In the genomic region with DNA sequence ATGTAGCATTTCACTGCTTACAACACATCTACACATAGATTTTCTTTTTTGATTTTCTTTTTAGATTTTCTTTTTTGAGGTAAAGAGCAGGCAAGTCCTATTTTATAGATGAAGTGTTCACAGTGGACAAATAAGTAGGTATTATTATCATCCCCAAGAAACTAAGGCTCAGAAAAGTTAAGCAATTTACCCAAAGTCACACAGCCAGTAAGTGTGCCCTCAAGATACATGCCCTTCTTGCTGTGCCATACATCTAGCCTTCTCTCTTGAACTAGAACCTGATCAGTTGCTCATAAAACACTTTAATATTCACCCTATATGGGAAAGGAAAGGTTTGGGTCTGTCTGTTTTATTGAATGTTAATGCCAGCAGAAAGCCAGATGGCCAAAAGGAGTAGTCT, we compare ENCODE assay signal across 19 cellular contexts. TPM values are rescaled to one million over a fixed set of nuclear protein-coding genes. Genes with fewer than 3 reads are reported as not detected.
DNase-seq lines count a peak whose midpoint lies in the region; TF ChIP-seq lines count a peak whose summit lies in the region.
"Had no signal": no experiment of that assay in that cellular context is flagged by ENCODE, and none has a peak within 500 bp of the region (broad histone marks: within the 10 kb centered on the region; RNA-seq: fewer than 3 reads in every experiment).

No MANE protein-coding gene starts in this region.

- TF ChIP-seq CTCF in HEK293 (tag by site-specific recombination; IDR thresholded peaks at IDR 0.05), result no peak
- TF ChIP-seq CTCF in chondrocyte (IDR thresholded peaks at IDR 0.05), result no peak
- TF ChIP-seq CTCF in nephron progenitor cell (IDR thresholded peaks at IDR 0.05), result no peak
- TF ChIP-seq CTCF in parathyroid adenoma (IDR thresholded peaks at IDR 0.05), result no peak
- TF ChIP-seq CTCF in OCI-LY7 (conservative IDR thresholded peaks at IDR 0.05; ENCODE audit: low read length), result no peak

- H3K9me3 Mint-ChIP-seq in chondrocyte (ENCODE audit: low read depth) (peaks cover 3% of the 10 kb centered on the region), nephron progenitor cell (peaks cover 4% of the 10 kb centered on the region)
- H3K9me3 Mint-ChIP-seq: CD8-positive, alpha-beta T cell had no signal

- H3K4me1 ChIP-seq in HEK293 (ENCODE audit: control insufficient read depth, insufficient read depth, low read length) (peaks cover 9% of the 10 kb centered on the region; the same call in 1 of the 2 replicates), parathyroid adenoma (no peaks in the 10 kb centered on the region), OCI-LY7 (ENCODE audit: insufficient read depth, low read length, poor library complexity, severe bottlenecking) (no peaks in the 10 kb centered on the region)
- H3K4me1 ChIP-seq: BLaER1 had no signal

- H3K4me1 Mint-ChIP-seq in chondrocyte (ENCODE audit: low read depth) (peaks cover 57% of the 10 kb centered on the region), nephron progenitor cell (peaks cover 55% of the 10 kb centered on the region)
- H3K4me1 Mint-ChIP-seq: B cell; CD4-positive, CD25-positive, alpha-beta regulatory T cell had no signal

- H3K27ac ChIP-seq in HEK293 (ENCODE audit: extremely low read depth, low read depth, low read length), result peak overlapping the region; percentile 35; the same call in 1 of the 2 replicates
- no peak overlapping the region for H3K27ac ChIP-seq in parathyroid adenoma
- H3K27ac ChIP-seq in OCI-LY7 (ENCODE audit: low read depth, low read length, poor library complexity, severe bottlenecking), result no peak overlapping the region
- H3K27ac ChIP-seq: BLaER1, C4-2B had no signal

- H4K20me1 ChIP-seq in OCI-LY7 (ENCODE audit: insufficient read depth, low read length), result no peaks in the 10 kb centered on the region
- H4K20me1 ChIP-seq: BLaER1 had no signal

- H3K27me3 Mint-ChIP-seq in chondrocyte (ENCODE audit: low read depth), result no peaks in the 10 kb centered on the region
- H3K27me3 Mint-ChIP-seq in nephron progenitor cell (ENCODE audit: low read depth, poor library complexity), result peaks cover 6% of the 10 kb centered on the region
- H3K27me3 Mint-ChIP-seq: CD4-positive, CD25-positive, alpha-beta regulatory T cell had no signal

- CTCF ChIA-PET in HEK293 (lab: Yijun Ruan, JAX) (no interaction called here), OCI-LY7 (lab: Charles Lee; ENCODE audit: unreplicated experiment) (no interaction called here)

- intact Hi-C loops in OCI-LY7 (cut with micrococcal nuclease; ENCODE audit: unreplicated experiment), result no loop called here

- H2AFZ ChIP-seq in parathyroid adenoma (peak overlapping the region; percentile 1), OCI-LY7 (ENCODE audit: low read length) (no peak overlapping the region)

- BruUV-seq in OCI-LY7 (replicated peaks; lab: Mats Ljungman, UMichigan), result no TSS peak

- H3K79me2 ChIP-seq in parathyroid adenoma, result no peaks in the 10 kb centered on the region
- H3K79me2 ChIP-seq in OCI-LY7 (ENCODE audit: insufficient read depth, low read depth, low read length), result no peaks in the 10 kb centered on the region

- H3K9me2 ChIP-seq in OCI-LY7 (ENCODE audit: insufficient read depth, low read length), result no peaks in the 10 kb centered on the region

- POLR2A ChIA-PET in HEK293 (lab: Yijun Ruan, JAX) (no interaction called here), OCI-LY7 (lab: Charles Lee) (interaction anchor here (0.6 to 0.8 kb wide), 2 partner anchors 40 to 828 kb away, joined by 3 read pairs; no protein-coding TSS in a partner anchor)

- H3K4me3 Mint-ChIP-seq in chondrocyte (ENCODE audit: unreplicated experiment), result no peak overlapping the region
- H3K4me3 Mint-ChIP-seq in nephron progenitor cell, result no peak overlapping the region
- H3K4me3 Mint-ChIP-seq: B cell; CD4-positive, CD25-positive, alpha-beta regulatory T cell; CD8-positive, alpha-beta T cell had no signal

- no peak overlapping the region for H3K4me2 ChIP-seq in parathyroid adenoma (ENCODE audit: low read length)
- no peak overlapping the region for H3K4me2 ChIP-seq in OCI-LY7 (ENCODE audit: low read length)
- H3K4me2 ChIP-seq: BLaER1 had no signal

- H3K36me3 Mint-ChIP-seq in chondrocyte (ENCODE audit: low read depth) (no peaks in the 10 kb centered on the region), nephron progenitor cell (ENCODE audit: low read depth) (no peaks in the 10 kb centered on the region)
- H3K36me3 Mint-ChIP-seq: CD4-positive, CD25-positive, alpha-beta regulatory T cell; CD8-positive, alpha-beta T cell had no signal

- H3K27ac Mint-ChIP-seq in chondrocyte (ENCODE audit: unreplicated experiment) (peak overlapping the region; percentile 75), nephron progenitor cell (peak overlapping the region; percentile 30)
- H3K27ac Mint-ChIP-seq: B cell; CD4-positive, CD25-positive, alpha-beta regulatory T cell; CD8-positive, alpha-beta T cell had no signal

- no peak overlapping the region for H3K9ac ChIP-seq in parathyroid adenoma
- H3K9ac ChIP-seq: BLaER1 had no signal

- DNase-seq in chondrocyte (ENCODE audit: low spot score) (no peak), nephron progenitor cell (no peak), AG20443 (ENCODE audit: low spot score) (no peak), SKM-1 treated with dmso at 0.1 percent for 144 hours (lab: John Stamatoyannopoulos, UW; ENCODE audit: unreplicated experiment) (no peak), SW 1271 (lab: John Stamatoyannopoulos, UW) (no peak), OCI-LY7 (ENCODE audit: low spot score) (no peak)
- DNase-seq: Caco-2; CD4-positive, CD25-positive, alpha-beta regulatory T cell; CD8-positive, alpha-beta T cell; DND-41; H7; HCEC 1CT had no signal

- H3K9me3 ChIP-seq in HEK293 (ENCODE audit: control insufficient read depth, insufficient read depth, low read depth, low read length), result no peaks in the 10 kb centered on the region
- H3K9me3 ChIP-seq in parathyroid adenoma (ENCODE audit: control insufficient read depth, low read length), result no peaks in the 10 kb centered on the region
- H3K9me3 ChIP-seq in OCI-LY7 (ENCODE audit: low read length), result no peaks in the 10 kb centered on the region
- H3K9me3 ChIP-seq: BLaER1, Caco-2 had no signal

- H3K4me3 ChIP-seq in HEK293 (ENCODE audit: low read depth, low read length) (no peak overlapping the region), parathyroid adenoma (ENCODE audit: low read depth, low read length) (no peak overlapping the region), OCI-LY7 (ENCODE audit: low read depth, low read length, poor library complexity, severe bottlenecking) (no peak overlapping the region)
- H3K4me3 ChIP-seq: BLaER1 had no signal

- H3K27me3 ChIP-seq in parathyroid adenoma (ENCODE audit: control insufficient read depth, insufficient read depth, low read length), result no peaks in the 10 kb centered on the region
- H3K27me3 ChIP-seq: BLaER1 had no signal

- H3K36me3 ChIP-seq in HEK293 (ENCODE audit: control insufficient read depth in 2 of 2, insufficient read depth in 1 of 2, low read length in 2 of 2) (no peaks in the 10 kb centered on the region), parathyroid adenoma (ENCODE audit: control insufficient read depth, insufficient read depth, low read length) (no peaks in the 10 kb centered on the region), OCI-LY7 (ENCODE audit: insufficient read depth, low read length) (no peaks in the 10 kb centered on the region)
- H3K36me3 ChIP-seq: BLaER1 had no signal

TF ChIP-seq in HEK293, 187 proteins besides CTCF, POLR2A, EP300 and RAD21:
- TF ChIP-seq ZNF768 (tag by site-specific recombination; IDR thresholded peaks at IDR 0.05), result peak; percentile 58; the same call in 1 of the 2 replicates
- no peak for TF ChIP-seq ZNF132 (tag by site-specific recombination; IDR thresholded peaks at IDR 0.05; ENCODE audit: borderline replicate concordance)

RNA-seq across cellular contexts. Expression of gene DAPL1, which starts 50.3 kb away (rescaled TPM):
- total RNA-seq in chondrocyte (0.57 to 1.4 TPM in 2 of 3 replicates, not detected in the other), OCI-LY7 (2022) (not detected in 2 replicates)
- not detected in 2 replicates for total RNA-seq in OCI-LY7 (2014; rRNA removed; shearing (Covaris generic))
- total RNA-seq: A172; B cell; Caco-2; CD4-positive, CD25-positive, alpha-beta regulatory T cell; CD8-positive, alpha-beta T cell; H1; H7 had no signal
